In the genomic region with DNA sequence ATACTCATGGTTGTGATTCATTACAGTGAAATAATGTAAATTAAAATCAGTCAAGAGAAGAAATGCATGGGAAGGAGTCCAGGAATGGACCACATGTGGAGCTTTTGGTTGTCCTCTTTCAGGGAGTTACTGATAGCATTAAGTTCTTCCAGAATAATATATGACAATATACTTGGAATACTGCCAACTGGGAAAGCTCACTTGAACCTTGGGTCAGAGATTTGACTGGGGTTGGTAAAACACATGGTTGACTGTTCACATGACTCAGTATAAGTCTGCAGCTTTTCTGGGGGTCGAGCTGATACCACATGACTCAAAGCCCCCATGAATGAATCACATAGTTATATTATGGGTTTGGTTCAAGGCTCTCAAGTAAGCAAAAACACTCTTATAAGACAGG, we compare ENCODE assay signal across 21 cellular contexts.
DNase-seq lines count a peak whose midpoint lies in the region; ATAC-seq and TF ChIP-seq lines count a peak whose summit lies in the region.
"Had no signal": no experiment of that assay in that cellular context is flagged by ENCODE, and none has a peak within 500 bp of the region (broad histone marks: within the 10 kb centered on the region; RNA-seq: fewer than 3 reads in every experiment).

No MANE protein-coding gene starts in this region.

- no peaks in the 10 kb centered on the region for H3K9me3 ChIP-seq in IMR-90 (ENCODE audit: control insufficient read depth, insufficient read depth, low read length)
- no peaks in the 10 kb centered on the region for H3K9me3 ChIP-seq in effector memory CD4-positive, alpha-beta T cell (ENCODE audit: control insufficient read depth, low read length)
- H3K9me3 ChIP-seq: BE2C, right atrium auricular region had no signal

- peak; percentile 91 for DNase-seq in IMR-90
- DNase-seq in astrocyte of the spinal cord (ENCODE audit: low read depth, low spot score): peak; percentile 95
- DNase-seq in glomerular visceral epithelial cell (ENCODE audit: extremely low spot score): peak; percentile 50
- DNase-seq in stromal cell of bone marrow (ENCODE audit: low read depth): peak; percentile 40
- DNase-seq in activated CD8-positive, alpha-beta memory T cell treated with anti-CD3 and anti-CD28 coated beads, Interleukin-2, amount 50 U/mL, for 4 hours: no peak
- no peak for DNase-seq in effector memory CD4-positive, alpha-beta T cell
- no peak for DNase-seq in DMS 273 treated with DMSO at 0.1 percent for 48 hours (lab: John Stamatoyannopoulos, UW)
- DNase-seq: activated naive CD4-positive, alpha-beta T cell; activated T-cell treated with anti-CD3 and anti-CD28 coated beads for 4 hours; aorta; BE2C; Calu3; NCI-H1105 treated with DMSO at 0.1 percent for 48 hours; NCI-H526; occipital lobe; SHP77; stimulated activated naive CD4-positive, alpha-beta T cell treated with Interleukin-2 at 50 U/mL for 16 hours had no signal

- ATAC-seq in IMR-90 (ENCODE audit: low read depth): peak; percentile 46

- H2BK15ac ChIP-seq in IMR-90 (ENCODE audit: low read depth, low read length): no peak overlapping the region

- H3K4ac ChIP-seq in IMR-90 (ENCODE audit: low read depth, low read length): no peak overlapping the region

- no peaks in the 10 kb centered on the region for H3K9me1 ChIP-seq in IMR-90 (ENCODE audit: insufficient read depth, low read length)

- CTCF ChIA-PET in IMR-90 (lab: Yijun Ruan, JAX): no interaction called here

- no peak overlapping the region for H3K9ac ChIP-seq in IMR-90 (ENCODE audit: low read depth, low read length)

- H2BK20ac ChIP-seq in IMR-90 (ENCODE audit: low read depth, low read length): no peak overlapping the region

- H3K4me3 ChIP-seq in IMR-90 (ENCODE audit: insufficient read depth, low read depth, low read length) (no peak overlapping the region), astrocyte of the spinal cord (ENCODE audit: low read depth, low read length) (no peak overlapping the region)
- no peak overlapping the region for H3K4me3 ChIP-seq in effector memory CD4-positive, alpha-beta T cell (ENCODE audit: insufficient read depth, low read depth, low read length, poor library complexity, severe bottlenecking)
- H3K4me3 ChIP-seq: coronary artery, right atrium auricular region, tibial nerve had no signal

- no peak overlapping the region for H2BK5ac ChIP-seq in IMR-90 (ENCODE audit: low read depth, low read length, poor library complexity, severe bottlenecking)

- no peak overlapping the region for H3K14ac ChIP-seq in IMR-90 (replicated peaks; ENCODE audit: low read depth, low read length)

- no peak overlapping the region for H3K18ac ChIP-seq in IMR-90 (ENCODE audit: low read depth, low read length)

- BruUV-seq in IMR-90 (replicated peaks; lab: Mats Ljungman, UMichigan): no TSS peak

- no peak overlapping the region for H3K4me2 ChIP-seq in IMR-90 (ENCODE audit: low read depth, low read length)

- intact Hi-C loops in IMR-90 (cut with micrococcal nuclease): no loop called here

- H3K23ac ChIP-seq in IMR-90 (ENCODE audit: low read depth, low read length): no peak overlapping the region

- H2AFZ ChIP-seq in IMR-90 (replicated peaks; ENCODE audit: low read length, poor library complexity): no peak overlapping the region

- TF ChIP-seq CTCF in IMR-90 (conservative IDR thresholded peaks at IDR 0.05; ENCODE audit: low read depth, low read length): no peak
- TF ChIP-seq CTCF in astrocyte of the spinal cord (IDR thresholded peaks at IDR 0.05; ENCODE audit: low read depth, low read length): no peak

- no peak for TF ChIP-seq RAD21 in IMR-90 (IDR thresholded peaks at IDR 0.05; ENCODE audit: low read length)

- H3K4me1 ChIP-seq in IMR-90 (ENCODE audit: control insufficient read depth, insufficient read depth, low read length): no peaks in the 10 kb centered on the region
- no peaks in the 10 kb centered on the region for H3K4me1 ChIP-seq in effector memory CD4-positive, alpha-beta T cell (ENCODE audit: control insufficient read depth, insufficient read depth, low read length, poor library complexity, severe bottlenecking)
- H3K4me1 ChIP-seq: BE2C, right atrium auricular region, tibial nerve had no signal

- H2AK9ac ChIP-seq in IMR-90 (replicated peaks; ENCODE audit: low read depth, low read length, poor library complexity): no peak overlapping the region

- dilution Hi-C loops in IMR-90 (cut with HindIII; ENCODE audit: low sequenced_read_pairs, unreplicated experiment): no loop called here

- no peak overlapping the region for H4K8ac ChIP-seq in IMR-90 (ENCODE audit: low read depth in 2 of 2, low read length in 2 of 2)

- H3K27ac ChIP-seq in IMR-90 (ENCODE audit: insufficient read depth, low read length): no peak overlapping the region
- H3K27ac ChIP-seq in effector memory CD4-positive, alpha-beta T cell (ENCODE audit: insufficient read depth, low read length, poor library complexity, severe bottlenecking): no peak overlapping the region
- H3K27ac ChIP-seq: coronary artery, right atrium auricular region, tibial nerve, VCaP had no signal

- no peaks in the 10 kb centered on the region for H3K36me3 ChIP-seq in IMR-90 (ENCODE audit: control insufficient read depth, insufficient read depth, low read length)
- no peaks in the 10 kb centered on the region for H3K36me3 ChIP-seq in effector memory CD4-positive, alpha-beta T cell (ENCODE audit: control insufficient read depth, insufficient read depth, low read length)
- H3K36me3 ChIP-seq: BE2C, right atrium auricular region, tibial nerve had no signal

- no peaks in the 10 kb centered on the region for H4K20me1 ChIP-seq in IMR-90 (ENCODE audit: insufficient read depth, low read length)

- no peak overlapping the region for H3K56ac ChIP-seq in IMR-90 (ENCODE audit: extremely low read depth, insufficient read depth, low read length)

- H2AK5ac ChIP-seq in IMR-90 (ENCODE audit: low read depth, low read length): no peak overlapping the region

- H4K91ac ChIP-seq in IMR-90 (ENCODE audit: insufficient read depth, low read depth, low read length): no peak overlapping the region

- H3K27me3 ChIP-seq in IMR-90 (ENCODE audit: control insufficient read depth, insufficient read depth, low read length): no peaks in the 10 kb centered on the region
- H3K27me3 ChIP-seq in effector memory CD4-positive, alpha-beta T cell (replicated peaks; ENCODE audit: control insufficient read depth, insufficient read depth, low read length, poor library complexity, severe bottlenecking): no peaks in the 10 kb centered on the region
- H3K27me3 ChIP-seq: BE2C, right atrium auricular region, tibial nerve had no signal

- H4K5ac ChIP-seq in IMR-90 (ENCODE audit: low read depth, low read length): no peak overlapping the region

- no peak overlapping the region for H2BK120ac ChIP-seq in IMR-90 (ENCODE audit: low read depth, low read length)

- in situ Hi-C loops in IMR-90 (cut with MboI; ENCODE audit: low sequenced_read_pairs) (no loop called here), astrocyte of the spinal cord (cut with HindIII; ENCODE audit: low sequenced_read_pairs) (no loop called here)

- no CpG with 5 or more reads among the region's 1 CpG for WGBS in IMR-90 (ENCODE audit: extremely low coverage in 2 of 2, insufficient read length in 1 of 2), 2 experiments

- H3K79me1 ChIP-seq in IMR-90 (ENCODE audit: low read depth in 1 of 2, low read length in 2 of 2): no peaks in the 10 kb centered on the region

- POLR2A ChIA-PET in IMR-90 (lab: Charles Lee; ENCODE audit: unreplicated experiment): no interaction called here

- TF ChIP-seq POLR2A in IMR-90 (IDR thresholded peaks at IDR 0.05; ENCODE audit: low read depth, low read length): no peak

TF ChIP-seq in IMR-90, 13 proteins besides CTCF, POLR2A, EP300 and RAD21:
- TF ChIP-seq SMC3 (IDR thresholded peaks at IDR 0.05; ENCODE audit: low read depth, low read length): no peak
- TF ChIP-seq, protein P1, sequence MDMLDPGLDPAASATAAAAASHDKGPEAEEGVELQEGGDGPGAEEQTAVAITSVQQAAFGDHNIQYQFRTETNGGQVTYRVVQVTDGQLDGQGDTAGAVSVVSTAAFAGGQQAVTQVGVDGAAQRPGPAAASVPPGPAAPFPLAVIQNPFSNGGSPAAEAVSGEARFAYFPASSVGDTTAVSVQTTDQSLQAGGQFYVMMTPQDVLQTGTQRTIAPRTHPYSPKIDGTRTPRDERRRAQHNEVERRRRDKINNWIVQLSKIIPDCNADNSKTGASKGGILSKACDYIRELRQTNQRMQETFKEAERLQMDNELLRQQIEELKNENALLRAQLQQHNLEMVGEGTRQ (IDR thresholded peaks at IDR 0.05; ENCODE audit: low read depth, low read length): peak; percentile 44; the same call in 1 of the 2 replicates

Comparison
In these comparisons a context has a peak if more than half of its experiments do, and no peak if none do; other contexts are left out.
1. DNase-seq: peak in IMR-90 (single experiment), astrocyte of the spinal cord (single experiment), glomerular visceral epithelial cell (single experiment) and stromal cell of bone marrow (single experiment); none in activated CD8-positive, alpha-beta memory T cell treated with anti-CD3 and anti-CD28 coated beads, Interleukin-2, amount 50 U/mL, for 4 hours (single experiment), effector memory CD4-positive, alpha-beta T cell (0 of 3) and DMS 273 treated with DMSO at 0.1 percent for 48 hours (single experiment).